In genomic region chr10:103193107-103193819, GRCh38 we compare ENCODE assay signal across 8 cellular contexts. TPM values are rescaled to one million over a fixed set of nuclear protein-coding genes. Genes with fewer than 3 reads are reported as not detected.
DNase-seq lines count a peak whose midpoint lies in the region; ATAC-seq and TF ChIP-seq lines count a peak whose summit lies in the region.

NT5C2 (minus strand) TSS chr10:103193272; CDS start chr10:103174958, 18,314 bp downstream.

- H3K9ac ChIP-seq in GM23248 (peak within 1 kb of the TSS; percentile 98), Loucy (ENCODE audit: low read depth, low read length, poor library complexity, severe bottlenecking) (peak within 1 kb of the TSS; percentile 96), adipocyte (ENCODE audit: low read length) (peak within 1 kb of the TSS; percentile 97)

- peaks cover 14% of the 10 kb centered on the region; the same call in 1 of the 2 replicates for H3F3A ChIP-seq in GM23248 (ENCODE audit: insufficient read depth)
- H3F3A ChIP-seq in Loucy (ENCODE audit: low read depth) = no peaks in the 10 kb centered on the region

- in situ Hi-C loops in GM23248 (cut with MboI) = no loop called here

- ATAC-seq in T-cell (replicated peaks in 1 of 4) = peak; percentile 89 to 92 (median 90)

- H3K9me3 ChIP-seq in GM23248 (ENCODE audit: low read depth) (no peaks in the 10 kb centered on the region), Loucy (ENCODE audit: insufficient read depth, low read depth, low read length) (no peaks in the 10 kb centered on the region), adipocyte (ENCODE audit: control insufficient read depth, low read length) (no peaks in the 10 kb centered on the region), tibial nerve (no peaks in the 10 kb centered on the region)

- H3K4me3 ChIP-seq in GM23248 = peak within 1 kb of the TSS; percentile 84
- peak within 1 kb of the TSS; percentile 96 for H3K4me3 ChIP-seq in Loucy (ENCODE audit: low read length, poor library complexity, severe bottlenecking)
- H3K4me3 ChIP-seq in adipocyte (ENCODE audit: low read length) = peak within 1 kb of the TSS; percentile 96
- peak within 1 kb of the TSS; percentile 87 to 99 (median 94) for H3K4me3 ChIP-seq in tibial nerve

- H3K36me3 Mint-ChIP-seq in T-cell = peaks cover 9% of the 10 kb centered on the region

- CTCF ChIA-PET in T-cell (lab: Charles Lee) = interaction anchor here (0.5 to 1.0 kb wide), 3 partner anchors 10 to 54 kb away, joined by 3 read pairs; no protein-coding TSS in a partner anchor

- H3K9me2 ChIP-seq in GM23248 (ENCODE audit: insufficient read depth) = no peaks in the 10 kb centered on the region
- no peaks in the 10 kb centered on the region for H3K9me2 ChIP-seq in Loucy (replicated peaks; ENCODE audit: low read depth, low read length)

- peak in 1 of 2 donors; percentile 11 for TF ChIP-seq EP300 in tibial nerve (IDR thresholded peaks at IDR 0.05)

- peak within 1 kb of the TSS; percentile 82 to 98 for H3K27ac Mint-ChIP-seq in T-cell

- H3K4me3 Mint-ChIP-seq in T-cell = peak within 1 kb of the TSS; percentile 97 to 99 (median 99)

- peak in 1 of 2 donors; percentile 56 for TF ChIP-seq POLR2A in tibial nerve (IDR thresholded peaks at IDR 0.05)

- DNase-seq in ELF-1 (ENCODE audit: low read depth, low spot score) (peak; percentile 71), GM23248 (peak; percentile 92), T-cell (peak; percentile 44 to 80 (median 69)), adipocyte (ENCODE audit: low read depth) (peak; percentile 93), cardiac septum (ENCODE audit: low spot score) (peak; percentile 92), pons (ENCODE audit: low spot score) (peak; percentile 46), tibial nerve (ENCODE audit: low spot score in 2 of 2) (peak; percentile 59 to 66)

- intact Hi-C loops in cardiac septum (cut with DNase I) = loop anchor here (5.0 kb wide), 2 partner anchors 34 to 41 kb away; no protein-coding TSS in a partner anchor

- H3K27me3 ChIP-seq in GM23248 (replicated peaks; ENCODE audit: insufficient read depth) (no peaks in the 10 kb centered on the region), Loucy (ENCODE audit: insufficient read depth, low read length, poor library complexity, severe bottlenecking) (no peaks in the 10 kb centered on the region), adipocyte (replicated peaks; ENCODE audit: control insufficient read depth, insufficient read depth, low read length) (no peaks in the 10 kb centered on the region), tibial nerve (no peaks in the 10 kb centered on the region)

- H3K27ac ChIP-seq in GM23248 (peak within 1 kb of the TSS; percentile 91), tibial nerve (peak within 1 kb of the TSS; percentile 91 to 99 (median 96))

- peak within 1 kb of the TSS; percentile 86 for H2AFZ ChIP-seq in GM23248
- H2AFZ ChIP-seq in Loucy (ENCODE audit: low read length) = peak within 1 kb of the TSS; percentile 49

- H3K36me3 ChIP-seq in GM23248 (ENCODE audit: low read depth) (no peaks in the 10 kb centered on the region), Loucy (ENCODE audit: insufficient read depth, low read length) (no peaks in the 10 kb centered on the region), adipocyte (ENCODE audit: control insufficient read depth, insufficient read depth, low read length, severe bottlenecking) (no peaks in the 10 kb centered on the region), tibial nerve (no peaks in the 10 kb centered on the region)

- H4K20me1 ChIP-seq in GM23248 (ENCODE audit: insufficient read depth) (peaks cover 3% of the 10 kb centered on the region; the same call in 1 of the 2 replicates), Loucy (ENCODE audit: insufficient read depth, low read length, poor library complexity, severe bottlenecking) (peaks cover 35% of the 10 kb centered on the region)

- WGBS in GM23248 (ENCODE audit: low coverage in 1 of 2, low lambda C conversion rate in 2 of 2, missing lambda C conversion rate in 2 of 2), 2 experiments = 9 to 17% methylated on average over 15 to 30 of the region's 62 CpGs
- WGBS in tibial nerve, 2 donors = 7 to 18% methylated on average over 12 to 41 of the region's 62 CpGs

- no peaks in the 10 kb centered on the region for H3K27me3 Mint-ChIP-seq in T-cell

- peaks cover 33 to 44% (median 44%) of the 10 kb centered on the region in 3 donors for H3K4me1 Mint-ChIP-seq in T-cell

- H3K9me3 Mint-ChIP-seq in T-cell = no peaks in the 10 kb centered on the region

- H3K79me2 ChIP-seq in GM23248 (ENCODE audit: insufficient read depth) = peaks cover 46% of the 10 kb centered on the region
- peaks cover 46% of the 10 kb centered on the region for H3K79me2 ChIP-seq in Loucy (ENCODE audit: insufficient read depth, low read length)

- TF ChIP-seq CTCF in Loucy (conservative IDR thresholded peaks at IDR 0.05; ENCODE audit: low read length) (no peak), tibial nerve (IDR thresholded peaks at IDR 0.05) (no peak)

- H3K4me2 ChIP-seq in GM23248 (ENCODE audit: unreplicated experiment) (peak within 1 kb of the TSS; percentile 98), Loucy (ENCODE audit: low read depth, low read length, poor library complexity, severe bottlenecking) (peak within 1 kb of the TSS; percentile 99)

- H3K4me1 ChIP-seq in GM23248 (ENCODE audit: insufficient read depth) (peaks cover 36% of the 10 kb centered on the region), Loucy (ENCODE audit: insufficient read depth, low read length, poor library complexity, severe bottlenecking) (peaks cover 56% of the 10 kb centered on the region), adipocyte (ENCODE audit: control insufficient read depth, insufficient read depth, low read length) (peaks cover 60% of the 10 kb centered on the region), tibial nerve (peaks cover 0 to 56% (median 21%) of the 10 kb centered on the region in 4 donors)

- POLR2A ChIA-PET in T-cell (lab: Charles Lee) = interaction anchor here in 1 of 2 donors (0.6 to 0.9 kb wide), 2 partner anchors 10 kb away, joined by 3 to 5 read pairs; no protein-coding TSS in a partner anchor

RNA-seq across cellular contexts. Expression of gene NT5C2, which starts in this region (rescaled TPM):
- 69.0 and 99.7 TPM in 2 replicates for total RNA-seq in GM23248 (2014; rRNA removed; shearing (Covaris generic))
- 52.6 and 58.2 TPM in 2 replicates for polyA plus RNA-seq in GM23248 (2016; fragmentation: Nextera tagmentation; extraction: Ambion mirVana)
- 10 to 100 TPM; 49.7 to 63.5 (median 54.0) TPM for total RNA-seq in T-cell
- total RNA-seq in cardiac septum = 94.0 TPM
- 10 to 100 TPM; 52.2 to 82.8 (median 72.4) TPM for total RNA-seq in tibial nerve

Comparison
In these comparisons a context has a peak if more than half of its experiments do, and no peak if none do; other contexts are left out.
1. Peak in every context shown above with its lines: DNase-seq, ATAC-seq, H3K4me3 ChIP-seq and H3K27ac ChIP-seq.